In the genomic region with DNA sequence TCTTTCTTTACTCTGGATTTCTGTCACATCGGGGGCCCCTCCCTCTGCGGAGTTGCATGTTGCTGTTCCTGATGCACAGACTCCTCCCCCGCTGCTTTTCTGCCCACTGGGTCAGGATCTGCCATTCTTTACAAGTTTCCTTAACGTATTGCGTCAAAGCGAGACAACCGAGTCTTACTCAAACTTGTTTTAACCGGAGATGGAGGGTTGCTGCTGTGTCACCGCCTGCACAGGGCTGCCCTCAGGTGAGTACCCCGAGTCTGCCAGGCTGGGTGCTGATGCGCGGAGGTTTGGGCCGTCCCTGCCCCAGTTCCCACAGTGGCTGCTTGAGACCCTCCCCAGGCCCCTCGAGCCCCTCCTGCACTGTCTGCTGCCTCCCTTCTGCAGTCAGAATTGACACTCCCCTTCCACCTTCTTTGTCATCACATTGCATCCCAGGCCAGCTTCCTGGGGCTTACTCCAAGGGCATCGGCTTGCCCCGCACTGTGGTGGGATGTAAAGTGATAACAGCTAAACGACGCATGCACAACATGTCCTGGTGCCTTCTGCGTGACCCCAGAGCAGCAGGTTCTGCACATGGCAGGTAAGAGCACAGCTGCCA, we compare ENCODE assay signal across 11 cellular contexts. TPM values are rescaled to one million over a fixed set of nuclear protein-coding genes. Genes with fewer than 3 reads are reported as not detected.
DNase-seq lines count a peak whose midpoint lies in the region; ATAC-seq, FAIRE-seq and TF ChIP-seq lines count a peak whose summit lies in the region.
"Had no signal": no experiment of that assay in that cellular context is flagged by ENCODE, and none has a peak within 500 bp of the region (broad histone marks: within the 10 kb centered on the region; RNA-seq: fewer than 3 reads in every experiment).

No MANE protein-coding gene starts in this region.

- H3K9ac ChIP-seq in Karpas-422 (ENCODE audit: low read length): no peak overlapping the region

- 86 to 93% (median 90%) methylated on average over 19 of the region's 19 CpGs for WGBS in small intestine, 3 donors

- DNase-seq in activated naive CD4-positive, alpha-beta T cell treated with anti-CD3 and anti-CD28 coated beads, Interleukin-2, amount 10 ng/mL, durations not matched to agents 7 days and 5 days: peak; percentile 17
- DNase-seq in activated naive CD4-positive, alpha-beta T cell treated with anti-CD3 and anti-CD28 coated beads, Interleukin-2, amount 50 U/mL, for 16 hours: no peak
- no peak for DNase-seq in WTC11 (ENCODE audit: low spot score)
- peak in 28 of 42 donors; percentile 34 to 83 (median 62) for DNase-seq in head of caudate nucleus
- no peak for DNase-seq in stimulated activated naive B cell treated with anti-CD40 and anti-IgM and Interleukin-4, amounts not matched to agents 10 μg/mL and 1 μg/mL and 100 μg/mL, for 72 hours
- DNase-seq in kidney tubule cell (ENCODE audit: low spot score): no peak
- DNase-seq in small intestine: no peak
- no peak for DNase-seq in Karpas-422
- DNase-seq: activated CD4-positive, alpha-beta T cell treated with anti-CD3 and anti-CD28 coated beads for 48 hours; stimulated activated CD4-positive, alpha-beta T cell treated with anti-CD3 and anti-CD28 coated beads, Interleukin-2, amount 100 ng/mL, for 48 hours had no signal

- peaks cover 39% of the 10 kb centered on the region for H3K36me3 Mint-ChIP-seq in activated naive CD4-positive, alpha-beta T cell treated with anti-CD3 and anti-CD28 coated beads, Interleukin-2, amount 10 ng/mL, durations not matched to agents 7 days and 5 days
- H3K36me3 Mint-ChIP-seq in WTC11: peaks cover 52% of the 10 kb centered on the region
- H3K36me3 Mint-ChIP-seq in stimulated activated naive B cell treated with anti-CD40 and anti-IgM and Interleukin-4, amounts not matched to agents 10 μg/mL and 1 μg/mL and 100 μg/mL, for 72 hours: peaks cover 29 to 51% of the 10 kb centered on the region in 2 donors

- H3K9me3 ChIP-seq in small intestine (ENCODE audit: control insufficient read depth, low read depth) (no peaks in the 10 kb centered on the region), Karpas-422 (ENCODE audit: low read length) (no peaks in the 10 kb centered on the region)

- POLR2A ChIA-PET in WTC11 (lab: Charles Lee): interaction anchor here (1.6 kb wide), 1 partner anchor 19 kb away, joined by 4 read pairs; a partner anchor contains a TSS

- H3K4me2 ChIP-seq in Karpas-422 (ENCODE audit: low read depth, low read length, poor library complexity, severe bottlenecking): no peak overlapping the region

- no peak overlapping the region for H3K4me3 ChIP-seq in small intestine (ENCODE audit: low read depth in 1 of 2, low read length in 2 of 2)
- no peak overlapping the region for H3K4me3 ChIP-seq in Karpas-422 (ENCODE audit: low read length)
- H3K4me3 ChIP-seq: lung had no signal

- H3K9me3 Mint-ChIP-seq in activated naive CD4-positive, alpha-beta T cell treated with anti-CD3 and anti-CD28 coated beads, Interleukin-2, amount 10 ng/mL, durations not matched to agents 7 days and 5 days: no peaks in the 10 kb centered on the region
- no peaks in the 10 kb centered on the region for H3K9me3 Mint-ChIP-seq in WTC11
- no peaks in the 10 kb centered on the region for H3K9me3 Mint-ChIP-seq in stimulated activated naive B cell treated with anti-CD40 and anti-IgM and Interleukin-4, amounts not matched to agents 10 μg/mL and 1 μg/mL and 100 μg/mL, for 72 hours

- no peak for TF ChIP-seq CTCF in WTC11 (IDR thresholded peaks at IDR 0.05)

- no peak for ATAC-seq in WTC11
- ATAC-seq in stimulated activated naive B cell treated with anti-CD40 and anti-IgM and Interleukin-4, amounts not matched to agents 10 μg/mL and 1 μg/mL and 100 μg/mL, for 72 hours (replicated peaks): no peak

- no peak overlapping the region for H3K27ac ChIP-seq in small intestine (ENCODE audit: low read depth in 1 of 2, low read length in 1 of 2)
- H3K27ac ChIP-seq in Karpas-422 (ENCODE audit: low read length): no peak overlapping the region

- peaks cover 14% of the 10 kb centered on the region for H3K79me2 ChIP-seq in Karpas-422 (ENCODE audit: low read length)

- peaks cover 7 to 18% of the 10 kb centered on the region in 2 donors for H3K36me3 ChIP-seq in small intestine (ENCODE audit: control insufficient read depth in 2 of 2, insufficient read depth in 2 of 2, low read length in 2 of 2)
- peaks cover 13% of the 10 kb centered on the region for H3K36me3 ChIP-seq in Karpas-422 (ENCODE audit: insufficient read depth, low read length)

- intact Hi-C loops in head of caudate nucleus (cut with DNase I): no loop called here

- H3K4me3 Mint-ChIP-seq in activated naive CD4-positive, alpha-beta T cell treated with anti-CD3 and anti-CD28 coated beads, Interleukin-2, amount 10 ng/mL, durations not matched to agents 7 days and 5 days: no peak overlapping the region
- H3K4me3 Mint-ChIP-seq in WTC11: no peak overlapping the region
- H3K4me3 Mint-ChIP-seq in stimulated activated naive B cell treated with anti-CD40 and anti-IgM and Interleukin-4, amounts not matched to agents 10 μg/mL and 1 μg/mL and 100 μg/mL, for 72 hours: peak overlapping the region in 1 of 2 donors; percentile 30

- peak overlapping the region; percentile 63 for H3K27ac Mint-ChIP-seq in activated naive CD4-positive, alpha-beta T cell treated with anti-CD3 and anti-CD28 coated beads, Interleukin-2, amount 10 ng/mL, durations not matched to agents 7 days and 5 days
- H3K27ac Mint-ChIP-seq in WTC11: peak overlapping the region; percentile 93
- peak overlapping the region; percentile 85 for H3K27ac Mint-ChIP-seq in stimulated activated naive B cell treated with anti-CD40 and anti-IgM and Interleukin-4, amounts not matched to agents 10 μg/mL and 1 μg/mL and 100 μg/mL, for 72 hours

- no peaks in the 10 kb centered on the region for H3K4me1 ChIP-seq in small intestine (ENCODE audit: control insufficient read depth in 2 of 2, insufficient read depth in 1 of 2, low read depth in 1 of 2, low read length in 1 of 2)
- no peaks in the 10 kb centered on the region for H3K4me1 ChIP-seq in Karpas-422 (ENCODE audit: low read length)

- H3K4me1 Mint-ChIP-seq in activated naive CD4-positive, alpha-beta T cell treated with anti-CD3 and anti-CD28 coated beads, Interleukin-2, amount 10 ng/mL, durations not matched to agents 7 days and 5 days: peaks cover 32% of the 10 kb centered on the region
- peaks cover 49% of the 10 kb centered on the region for H3K4me1 Mint-ChIP-seq in WTC11
- peaks cover 25 to 29% of the 10 kb centered on the region in 2 donors for H3K4me1 Mint-ChIP-seq in stimulated activated naive B cell treated with anti-CD40 and anti-IgM and Interleukin-4, amounts not matched to agents 10 μg/mL and 1 μg/mL and 100 μg/mL, for 72 hours

- H2AFZ ChIP-seq in Karpas-422 (ENCODE audit: low read length): no peak overlapping the region

- CTCF ChIA-PET in activated naive CD4-positive, alpha-beta T cell treated with anti-CD3 and anti-CD28 coated beads, Interleukin-2, amount 10 ng/mL, durations not matched to agents 7 days and 5 days (lab: Charles Lee): no interaction called here
- CTCF ChIA-PET in WTC11 (lab: Charles Lee): interaction anchor here (0.7 to 3.4 kb wide), 2 partner anchors 20 to 30 kb away, joined by 3 to 8 read pairs; a partner anchor contains a TSS

- H3K9me2 ChIP-seq in Karpas-422 (replicated peaks; ENCODE audit: insufficient read depth, low read length): no peaks in the 10 kb centered on the region

- H4K20me1 ChIP-seq in Karpas-422 (ENCODE audit: insufficient read depth, low read depth, low read length): peaks cover 12% of the 10 kb centered on the region; the same call in 1 of the 2 replicates

- H3K27me3 ChIP-seq in small intestine (ENCODE audit: control insufficient read depth in 2 of 2, insufficient read depth in 2 of 2, low read length in 2 of 2): no peaks in the 10 kb centered on the region
- no peaks in the 10 kb centered on the region for H3K27me3 ChIP-seq in Karpas-422 (ENCODE audit: low read length)

- no peak for FAIRE-seq in small intestine (lab: Jason Lieb, UNC)

- H3K27me3 Mint-ChIP-seq in activated naive CD4-positive, alpha-beta T cell treated with anti-CD3 and anti-CD28 coated beads, Interleukin-2, amount 10 ng/mL, durations not matched to agents 7 days and 5 days: no peaks in the 10 kb centered on the region
- H3K27me3 Mint-ChIP-seq in WTC11 (ENCODE audit: low read depth): no peaks in the 10 kb centered on the region
- H3K27me3 Mint-ChIP-seq in stimulated activated naive B cell treated with anti-CD40 and anti-IgM and Interleukin-4, amounts not matched to agents 10 μg/mL and 1 μg/mL and 100 μg/mL, for 72 hours: no peaks in the 10 kb centered on the region

TF ChIP-seq in WTC11, 78 proteins besides CTCF, POLR2A, EP300 and RAD21 (continues in another document):
- TF ChIP-seq, protein P1, sequence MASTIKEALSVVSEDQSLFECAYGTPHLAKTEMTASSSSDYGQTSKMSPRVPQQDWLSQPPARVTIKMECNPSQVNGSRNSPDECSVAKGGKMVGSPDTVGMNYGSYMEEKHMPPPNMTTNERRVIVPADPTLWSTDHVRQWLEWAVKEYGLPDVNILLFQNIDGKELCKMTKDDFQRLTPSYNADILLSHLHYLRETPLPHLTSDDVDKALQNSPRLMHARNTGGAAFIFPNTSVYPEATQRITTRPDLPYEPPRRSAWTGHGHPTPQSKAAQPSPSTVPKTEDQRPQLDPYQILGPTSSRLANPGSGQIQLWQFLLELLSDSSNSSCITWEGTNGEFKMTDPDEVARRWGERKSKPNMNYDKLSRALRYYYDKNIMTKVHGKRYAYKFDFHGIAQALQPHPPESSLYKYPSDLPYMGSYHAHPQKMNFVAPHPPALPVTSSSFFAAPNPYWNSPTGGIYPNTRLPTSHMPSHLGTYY (CRISPR knock-in tag; IDR thresholded peaks at IDR 0.05): no peak

RNA-seq across cellular contexts. Expression of a gene that starts 19.3 kb away (rescaled TPM):
- 260 to 271 TPM (median 261 TPM) in 3 replicates for total RNA-seq in WTC11 (2021)
- polyA plus RNA-seq in small intestine: 10 to 100 TPM; 51.6 to 92.8 (median 84.8) TPM
- 48.3 and 64.4 TPM in 2 replicates for total RNA-seq in Karpas-422 (2014; rRNA removed; shearing (Covaris generic); ENCODE audit: low replicate concordance)

RNA-seq across cellular contexts. Expression of a gene that starts 32.6 kb away (rescaled TPM):
- not detected in 3 replicates for total RNA-seq in WTC11 (2021)
- polyA plus RNA-seq in small intestine: not detected
- total RNA-seq in Karpas-422 (2014; rRNA removed; shearing (Covaris generic); ENCODE audit: low replicate concordance): 0.45 TPM in 1 of 2 replicates, not detected in the other
- total RNA-seq: lung had no signal
- polyA plus RNA-seq: lung had no signal

RNA-seq across cellular contexts. Expression of a gene that starts 51.9 kb away (rescaled TPM):
- total RNA-seq in WTC11 (2021): 43.5 to 53.8 TPM (median 46.1 TPM) in 3 replicates
- 10 to 100 TPM; 21.1 to 48.1 (median 28.9) TPM for polyA plus RNA-seq in small intestine
- 26.5 and 27.1 TPM in 2 replicates for total RNA-seq in Karpas-422 (2014; rRNA removed; shearing (Covaris generic); ENCODE audit: low replicate concordance)

RNA-seq across cellular contexts. Expression of a gene that starts 52.1 kb away (rescaled TPM):
- 13.9 to 17.8 TPM (median 14.6 TPM) in 3 replicates for total RNA-seq in WTC11 (2021)
- polyA plus RNA-seq in small intestine: 10 to 100 TPM in 2 of 3 donors, 1 to 10 TPM in 1; 8.7 to 14.6 (median 11.3) TPM
- 4.9 and 8.1 TPM in 2 replicates for total RNA-seq in Karpas-422 (2014; rRNA removed; shearing (Covaris generic); ENCODE audit: low replicate concordance)

Comparison
In these comparisons a context has a peak if more than half of its experiments do, and no peak if none do; other contexts are left out.
1. DNase-seq: peak in activated naive CD4-positive, alpha-beta T cell treated with anti-CD3 and anti-CD28 coated beads, Interleukin-2, amount 10 ng/mL, durations not matched to agents 7 days and 5 days (single experiment) and head of caudate nucleus (28 of 42); none in activated naive CD4-positive, alpha-beta T cell treated with anti-CD3 and anti-CD28 coated beads, Interleukin-2, amount 50 U/mL, for 16 hours (single experiment), WTC11 (single experiment), stimulated activated naive B cell treated with anti-CD40 and anti-IgM and Interleukin-4, amounts not matched to agents 10 μg/mL and 1 μg/mL and 100 μg/mL, for 72 hours (single experiment), kidney tubule cell (single experiment), small intestine (single experiment) and Karpas-422 (single experiment).
2. Peak in every context shown above with its lines, with median percentiles within 50 percentile points of each other: H3K27ac Mint-ChIP-seq.